ENCODE assay signal across 14 cellular contexts in the genomic region with DNA sequence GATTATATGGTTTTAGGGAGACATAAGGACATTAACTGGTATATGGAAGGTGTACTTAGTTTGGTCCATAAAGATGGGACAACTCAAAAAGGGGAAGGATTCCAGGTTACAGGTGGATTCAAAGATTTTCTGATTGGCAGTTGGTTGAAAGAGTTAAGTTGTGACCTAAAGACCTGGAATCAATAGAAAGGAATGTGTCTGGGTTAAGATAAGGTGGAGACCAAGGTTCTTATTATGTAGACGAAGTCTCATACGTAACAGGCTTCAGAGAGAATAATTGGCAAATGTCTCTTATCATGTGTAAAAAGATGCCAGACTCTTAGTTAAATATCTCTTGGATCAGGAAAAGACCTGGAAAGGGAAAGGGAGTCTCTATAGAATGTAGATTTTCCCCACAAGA. TPM values are rescaled to one million over a fixed set of nuclear protein-coding genes. Genes with fewer than 3 reads are reported as not detected.
DNase-seq lines count a peak whose midpoint lies in the region; ATAC-seq and TF ChIP-seq lines count a peak whose summit lies in the region.
"Had no signal": no experiment of that assay in that cellular context is flagged by ENCODE, and none has a peak within 500 bp of the region (broad histone marks: within the 10 kb centered on the region; RNA-seq: fewer than 3 reads in every experiment).

No MANE protein-coding gene starts in this region.

- TF ChIP-seq RAD21 in IMR-90 (IDR thresholded peaks at IDR 0.05; ENCODE audit: low read length) (no peak), neural cell (conservative IDR thresholded peaks at IDR 0.05) (no peak)

- no peak overlapping the region for H3K18ac ChIP-seq in IMR-90 (ENCODE audit: low read depth, low read length)

- H3K27ac Mint-ChIP-seq in CD4-positive, CD25-positive, alpha-beta regulatory T cell: peak overlapping the region in 2 of 3 donors; percentile 18 to 31
- H3K27ac Mint-ChIP-seq in dendritic cell treated with granulocyte-macrophage colony-stimulating factor and Interleukin-4, amounts not matched to agents 40 ng/mL and 50 ng/mL, for 4 days: peak overlapping the region; percentile 99

- H3K9ac ChIP-seq in IMR-90 (ENCODE audit: low read depth, low read length) (no peak overlapping the region), neural cell (ENCODE audit: low read length) (peak overlapping the region; percentile 92)

- WGBS in IMR-90 (ENCODE audit: extremely low coverage in 2 of 2, insufficient read length in 1 of 2), 2 experiments: 100% methylated on average over 2 of the region's 2 CpGs; no CpG with 5 or more reads in 1 of the 2 experiments

- H2BK15ac ChIP-seq in IMR-90 (ENCODE audit: low read depth, low read length): peak overlapping the region; percentile 98; the same call in 2 of the 3 replicates

- H3K4me3 Mint-ChIP-seq in CD4-positive, CD25-positive, alpha-beta regulatory T cell: peak overlapping the region; percentile 58 to 94 (median 66)
- no peak overlapping the region for H3K4me3 Mint-ChIP-seq in dendritic cell treated with granulocyte-macrophage colony-stimulating factor and Interleukin-4, amounts not matched to agents 40 ng/mL and 50 ng/mL, for 4 days

- H4K20me1 ChIP-seq in IMR-90 (ENCODE audit: insufficient read depth, low read length): no peaks in the 10 kb centered on the region
- H4K20me1 ChIP-seq in neural cell (ENCODE audit: insufficient read depth): no peaks in the 10 kb centered on the region

- no peaks in the 10 kb centered on the region for H3K27me3 ChIP-seq in CD4-positive, CD25-positive, alpha-beta regulatory T cell (ENCODE audit: control insufficient read depth, insufficient read depth, low read length)
- H3K27me3 ChIP-seq in IMR-90 (ENCODE audit: control insufficient read depth, insufficient read depth, low read length) (no peaks in the 10 kb centered on the region), neural cell (ENCODE audit: insufficient read depth, low read depth, low read length) (no peaks in the 10 kb centered on the region), A673 (replicated peaks; ENCODE audit: insufficient read depth, low read depth, low read length, poor library complexity) (no peaks in the 10 kb centered on the region)

- dilution Hi-C loops in IMR-90 (cut with HindIII; ENCODE audit: low sequenced_read_pairs, unreplicated experiment): no loop called here

- peak overlapping the region; percentile 75 for H2AK5ac ChIP-seq in IMR-90 (ENCODE audit: low read depth, low read length)

- peak overlapping the region; percentile 63; the same call in 1 of the 2 replicates for H3K4ac ChIP-seq in IMR-90 (ENCODE audit: low read depth, low read length)

- peaks cover 7 to 34% of the 10 kb centered on the region in 2 experiments for H3K79me1 ChIP-seq in IMR-90 (ENCODE audit: low read depth in 1 of 2, low read length in 2 of 2)

- H4K5ac ChIP-seq in IMR-90 (ENCODE audit: low read depth, low read length): peak overlapping the region; percentile 98

- no peak for ATAC-seq in CD4-positive, CD25-positive, alpha-beta regulatory T cell (ENCODE audit: low read depth in 2 of 2)
- ATAC-seq in IMR-90 (ENCODE audit: low read depth) (no peak), GM18511 (IDR thresholded peaks at IDR 0.05; ENCODE audit: unreplicated experiment) (no peak), GM18858 (IDR thresholded peaks at IDR 0.05; ENCODE audit: unreplicated experiment) (no peak)

- H2AFZ ChIP-seq in IMR-90 (replicated peaks; ENCODE audit: low read length, poor library complexity) (no peak overlapping the region), neural cell (ENCODE audit: low read depth, low read length) (peak overlapping the region; percentile 92)

- CTCF ChIA-PET in IMR-90 (lab: Yijun Ruan, JAX) (no interaction called here), A673 (lab: Charles Lee) (no interaction called here)

- BruUV-seq in IMR-90 (replicated peaks; lab: Mats Ljungman, UMichigan) (no TSS peak), A673 (replicated peaks; lab: Mats Ljungman, UMichigan) (no TSS peak)

- 0 out of 2 replicates have a peak, but pooled peaks cover 3% of the 10 kb centered on the region for H3K9me1 ChIP-seq in IMR-90 (ENCODE audit: insufficient read depth, low read length)

- peaks cover 26% of the 10 kb centered on the region for H3K79me2 ChIP-seq in neural cell (replicated peaks; ENCODE audit: insufficient read depth, low read length)

- peak overlapping the region; percentile 24; the same call in 1 of the 2 replicates for H4K91ac ChIP-seq in IMR-90 (ENCODE audit: insufficient read depth, low read depth, low read length)

- POLR2A ChIA-PET in IMR-90 (lab: Charles Lee; ENCODE audit: unreplicated experiment): no interaction called here
- POLR2A ChIA-PET in A673 (lab: Charles Lee; ENCODE audit: low non-redundant PET): no interaction called here

- DNase-seq in CD4-positive, CD25-positive, alpha-beta regulatory T cell: no peak
- DNase-seq in IMR-90 (no peak), NCI-H2196 treated with DMSO at 0.1 percent for 48 hours (lab: John Stamatoyannopoulos, UW; ENCODE audit: unreplicated experiment) (no peak), A673 (ENCODE audit: low spot score) (no peak)
- DNase-seq: activated gamma-delta T cell treated with Interleukin-2 at 50 U/mL for 16 hours, EL, HCEC 1CT, KG1, NCI-H1930, SK-N-SH had no signal

- H3K14ac ChIP-seq in IMR-90 (replicated peaks; ENCODE audit: low read depth, low read length): no peak overlapping the region

- no peak for TF ChIP-seq EP300 in neural cell (conservative IDR thresholded peaks at IDR 0.05; ENCODE audit: poor library complexity, severe bottlenecking)

- no peak overlapping the region for H2BK5ac ChIP-seq in IMR-90 (ENCODE audit: low read depth, low read length, poor library complexity, severe bottlenecking)

- H3K56ac ChIP-seq in IMR-90 (ENCODE audit: extremely low read depth, insufficient read depth, low read length): no peak overlapping the region

- peaks cover 33% of the 10 kb centered on the region for H3K4me1 ChIP-seq in CD4-positive, CD25-positive, alpha-beta regulatory T cell (ENCODE audit: control insufficient read depth, insufficient read depth, low read length, poor library complexity, severe bottlenecking)
- H3K4me1 ChIP-seq in IMR-90 (ENCODE audit: control insufficient read depth, insufficient read depth, low read length) (peaks cover 9% of the 10 kb centered on the region; the same call in 1 of the 2 replicates), A673 (ENCODE audit: insufficient read depth, low read length, poor library complexity, severe bottlenecking) (peaks cover 34% of the 10 kb centered on the region)

- no peak overlapping the region for H3K23ac ChIP-seq in IMR-90 (ENCODE audit: low read depth, low read length)

- no peaks in the 10 kb centered on the region for H3K36me3 Mint-ChIP-seq in CD4-positive, CD25-positive, alpha-beta regulatory T cell
- peaks cover 11% of the 10 kb centered on the region for H3K36me3 Mint-ChIP-seq in dendritic cell treated with granulocyte-macrophage colony-stimulating factor and Interleukin-4, amounts not matched to agents 40 ng/mL and 50 ng/mL, for 4 days (ENCODE audit: low read depth)

- no peak overlapping the region for H3K4me2 ChIP-seq in IMR-90 (ENCODE audit: low read depth, low read length)
- H3K4me2 ChIP-seq in neural cell (ENCODE audit: low read length): peak overlapping the region; percentile 56

- in situ Hi-C loops in IMR-90 (cut with MboI; ENCODE audit: low sequenced_read_pairs): no loop called here

- peak overlapping the region; percentile 23; the same call in 1 of the 2 replicates for H2BK120ac ChIP-seq in IMR-90 (ENCODE audit: low read depth, low read length)

- H2AK9ac ChIP-seq in IMR-90 (replicated peaks; ENCODE audit: low read depth, low read length, poor library complexity): no peak overlapping the region

- intact Hi-C loops in IMR-90 (cut with micrococcal nuclease): no loop called here
- intact Hi-C loops in dendritic cell treated with granulocyte-macrophage colony-stimulating factor and Interleukin-4, amounts not matched to agents 40 ng/mL and 50 ng/mL, for 4 days (cut with micrococcal nuclease): loop anchor here (5.0 kb wide), 1 partner anchor 75 kb away; the partner anchor contains the start of gene CUBN
- intact Hi-C loops in A673 (cut with micrococcal nuclease; ENCODE audit: unreplicated experiment): no loop called here

- H3F3A ChIP-seq in neural cell (ENCODE audit: insufficient read depth, low read length, poor library complexity, severe bottlenecking): peaks cover 4% of the 10 kb centered on the region

- H3K9me3 ChIP-seq in CD4-positive, CD25-positive, alpha-beta regulatory T cell (ENCODE audit: control insufficient read depth in 2 of 2, low read length in 2 of 2): no peaks in the 10 kb centered on the region
- H3K9me3 ChIP-seq in IMR-90 (ENCODE audit: control insufficient read depth, insufficient read depth, low read length): no peaks in the 10 kb centered on the region
- H3K9me3 ChIP-seq in neural cell (ENCODE audit: low read length): no peaks in the 10 kb centered on the region
- no peaks in the 10 kb centered on the region for H3K9me3 ChIP-seq in A673 (ENCODE audit: low read depth, low read length, poor library complexity, severe bottlenecking)
- H3K9me3 ChIP-seq: SK-N-SH had no signal

- no peak overlapping the region for H3K4me3 ChIP-seq in CD4-positive, CD25-positive, alpha-beta regulatory T cell (ENCODE audit: low read depth, low read length)
- no peak overlapping the region for H3K4me3 ChIP-seq in IMR-90 (ENCODE audit: insufficient read depth, low read depth, low read length)
- H3K4me3 ChIP-seq in neural cell (ENCODE audit: low read length): peak overlapping the region; percentile 81
- H3K4me3 ChIP-seq in A673 (ENCODE audit: low read depth, low read length, poor library complexity, severe bottlenecking): no peak overlapping the region

- H2BK20ac ChIP-seq in IMR-90 (ENCODE audit: low read depth, low read length): peak overlapping the region; percentile 53; the same call in 1 of the 2 replicates

- no peaks in the 10 kb centered on the region for H3K9me2 ChIP-seq in neural cell (ENCODE audit: insufficient read depth, low read length)
- H3K9me2 ChIP-seq: SK-N-SH had no signal

- peaks cover 19 to 51% (median 37%) of the 10 kb centered on the region in 4 donors for H3K4me1 Mint-ChIP-seq in CD4-positive, CD25-positive, alpha-beta regulatory T cell
- peaks cover 66% of the 10 kb centered on the region for H3K4me1 Mint-ChIP-seq in dendritic cell treated with granulocyte-macrophage colony-stimulating factor and Interleukin-4, amounts not matched to agents 40 ng/mL and 50 ng/mL, for 4 days (ENCODE audit: low read depth)

- no peak for TF ChIP-seq POLR2A in IMR-90 (IDR thresholded peaks at IDR 0.05; ENCODE audit: low read depth, low read length)

- no peaks in the 10 kb centered on the region for H3K36me3 ChIP-seq in CD4-positive, CD25-positive, alpha-beta regulatory T cell (ENCODE audit: control insufficient read depth, insufficient read depth, low read length)
- H3K36me3 ChIP-seq in IMR-90 (ENCODE audit: control insufficient read depth, insufficient read depth, low read length) (no peaks in the 10 kb centered on the region), neural cell (ENCODE audit: insufficient read depth, low read length) (no peaks in the 10 kb centered on the region), A673 (ENCODE audit: insufficient read depth, low read length, poor library complexity, severe bottlenecking) (no peaks in the 10 kb centered on the region)

- H4K8ac ChIP-seq in IMR-90 (ENCODE audit: low read depth in 2 of 2, low read length in 2 of 2): peak overlapping the region; percentile 89 to 100; a peak in 2 of 4 replicates

- no peaks in the 10 kb centered on the region for H3K27me3 Mint-ChIP-seq in CD4-positive, CD25-positive, alpha-beta regulatory T cell
- no peaks in the 10 kb centered on the region for H3K27me3 Mint-ChIP-seq in dendritic cell treated with granulocyte-macrophage colony-stimulating factor and Interleukin-4, amounts not matched to agents 40 ng/mL and 50 ng/mL, for 4 days

- no peaks in the 10 kb centered on the region for H3K9me3 Mint-ChIP-seq in CD4-positive, CD25-positive, alpha-beta regulatory T cell
- H3K9me3 Mint-ChIP-seq in dendritic cell treated with granulocyte-macrophage colony-stimulating factor and Interleukin-4, amounts not matched to agents 40 ng/mL and 50 ng/mL, for 4 days: no peaks in the 10 kb centered on the region

- no peak overlapping the region for H3K27ac ChIP-seq in CD4-positive, CD25-positive, alpha-beta regulatory T cell (ENCODE audit: insufficient read depth, low read length, poor library complexity, severe bottlenecking)
- H3K27ac ChIP-seq in IMR-90 (ENCODE audit: insufficient read depth, low read length) (no peak overlapping the region), neural cell (ENCODE audit: low read length) (peak overlapping the region; percentile 95), A673 (ENCODE audit: low read depth, low read length, poor library complexity, severe bottlenecking) (no peak overlapping the region)

- TF ChIP-seq CTCF in IMR-90 (conservative IDR thresholded peaks at IDR 0.05; ENCODE audit: low read depth, low read length) (no peak), neural cell (IDR thresholded peaks at IDR 0.05; ENCODE audit: poor library complexity, severe bottlenecking) (no peak), A673 (conservative IDR thresholded peaks at IDR 0.05; ENCODE audit: low read depth, low read length) (no peak)

RNA-seq across cellular contexts. Expression of gene TRDMT1, which starts 1.0 kb away (rescaled TPM):
- 12.2 TPM for total RNA-seq in CD4-positive, CD25-positive, alpha-beta regulatory T cell
- polyA plus RNA-seq in CD4-positive, CD25-positive, alpha-beta regulatory T cell: 1 to 10 TPM; 5.8 to 8.6 (median 7.2) TPM
- total RNA-seq in IMR-90 (2012; rRNA removed): 4.7 and 6.7 TPM in 2 replicates
- polyA plus RNA-seq in IMR-90 (2012; rRNA removed): 2.1 and 2.2 TPM in 2 replicates
- polyA plus RNA-seq in IMR-90 (2012; cell fraction: cytosol; rRNA removed): 0.90 and 4.7 TPM in 2 replicates
- 0.49 and 4.0 TPM in 2 replicates for polyA plus RNA-seq in IMR-90 (2012; cell fraction: nucleus; rRNA removed; ENCODE audit: low replicate concordance)
- polyA plus RNA-seq in neural cell: 21.7 and 25.4 TPM in 2 replicates
- 61.8 and 77.3 TPM in 2 replicates for polyA minus RNA-seq in neural cell
- total RNA-seq in A673 (2021): 14.0 and 14.1 TPM in 2 replicates

RNA-seq across cellular contexts. Expression of gene VIM, which starts 25.5 kb away (rescaled TPM):
- total RNA-seq in CD4-positive, CD25-positive, alpha-beta regulatory T cell: 1,005 TPM
- polyA plus RNA-seq in CD4-positive, CD25-positive, alpha-beta regulatory T cell: 100 to 1,000 TPM; 430 to 556 (median 487) TPM
- total RNA-seq in IMR-90 (2012; rRNA removed): 6,409 and 6,735 TPM in 2 replicates
- polyA plus RNA-seq in IMR-90 (2012; rRNA removed): 4,502 and 5,313 TPM in 2 replicates
- polyA plus RNA-seq in IMR-90 (2012; cell fraction: cytosol; rRNA removed): 3,296 and 6,454 TPM in 2 replicates
- 3,181 and 7,305 TPM in 2 replicates for polyA plus RNA-seq in IMR-90 (2012; cell fraction: nucleus; rRNA removed; ENCODE audit: low replicate concordance)
- 152 and 170 TPM in 2 replicates for polyA plus RNA-seq in neural cell
- polyA minus RNA-seq in neural cell: 155 and 162 TPM in 2 replicates
- total RNA-seq in A673 (2021): 1,489 and 1,873 TPM in 2 replicates
